1 cellular context compared by ENCODE assay signal in the genomic region with DNA sequence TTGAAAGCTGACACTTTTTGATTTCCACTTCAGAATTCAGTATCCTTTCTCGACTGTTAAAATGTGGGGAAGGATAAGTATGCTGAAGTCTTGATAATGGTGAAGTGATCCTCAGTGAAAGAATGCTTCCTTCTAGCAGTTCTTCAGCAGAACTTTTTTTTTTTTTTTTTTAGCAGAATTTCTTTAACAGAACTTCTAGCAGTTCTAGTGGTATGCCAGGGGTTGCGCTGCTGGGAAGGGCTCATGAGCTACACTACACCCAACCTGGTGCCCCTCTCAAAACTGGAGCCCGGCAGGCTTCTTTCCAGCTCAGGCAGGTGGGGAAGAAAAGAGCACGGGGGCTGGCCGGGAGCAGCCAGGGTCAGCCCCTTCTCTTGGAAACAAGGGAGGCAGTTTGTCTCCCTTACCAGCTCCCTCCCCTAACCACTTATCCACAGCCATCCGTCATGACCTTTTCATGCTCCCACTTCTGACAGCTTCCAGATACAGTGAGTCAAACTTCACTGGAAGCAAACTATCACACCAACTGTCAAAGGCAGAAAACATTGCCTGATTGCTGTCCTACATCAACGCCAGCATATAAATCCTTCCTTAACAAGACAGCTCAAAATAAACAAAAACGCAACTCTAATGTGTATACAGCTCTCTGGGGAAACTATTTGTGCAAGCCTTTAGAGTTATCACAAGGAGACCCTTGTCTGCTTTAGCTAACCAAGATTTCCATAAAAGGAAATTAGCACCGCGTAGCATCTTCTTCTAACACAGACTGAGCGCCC.
TF ChIP-seq lines count a peak whose summit lies in the region.

No MANE protein-coding gene starts in this region.

TF ChIP-seq in SK-N-SH, 30 proteins besides CTCF, POLR2A, EP300 and RAD21 (continued from another document):
- TF ChIP-seq, protein P1, sequence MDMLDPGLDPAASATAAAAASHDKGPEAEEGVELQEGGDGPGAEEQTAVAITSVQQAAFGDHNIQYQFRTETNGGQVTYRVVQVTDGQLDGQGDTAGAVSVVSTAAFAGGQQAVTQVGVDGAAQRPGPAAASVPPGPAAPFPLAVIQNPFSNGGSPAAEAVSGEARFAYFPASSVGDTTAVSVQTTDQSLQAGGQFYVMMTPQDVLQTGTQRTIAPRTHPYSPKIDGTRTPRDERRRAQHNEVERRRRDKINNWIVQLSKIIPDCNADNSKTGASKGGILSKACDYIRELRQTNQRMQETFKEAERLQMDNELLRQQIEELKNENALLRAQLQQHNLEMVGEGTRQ (IDR thresholded peaks at IDR 0.05; ENCODE audit: borderline replicate concordance, low read depth, low read length), result no peak
- TF ChIP-seq, protein P2, sequence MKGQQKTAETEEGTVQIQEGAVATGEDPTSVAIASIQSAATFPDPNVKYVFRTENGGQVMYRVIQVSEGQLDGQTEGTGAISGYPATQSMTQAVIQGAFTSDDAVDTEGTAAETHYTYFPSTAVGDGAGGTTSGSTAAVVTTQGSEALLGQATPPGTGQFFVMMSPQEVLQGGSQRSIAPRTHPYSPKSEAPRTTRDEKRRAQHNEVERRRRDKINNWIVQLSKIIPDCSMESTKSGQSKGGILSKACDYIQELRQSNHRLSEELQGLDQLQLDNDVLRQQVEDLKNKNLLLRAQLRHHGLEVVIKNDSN (IDR thresholded peaks at IDR 0.05; ENCODE audit: borderline replicate concordance, low read depth), result no peak
- TF ChIP-seq, protein P3, sequence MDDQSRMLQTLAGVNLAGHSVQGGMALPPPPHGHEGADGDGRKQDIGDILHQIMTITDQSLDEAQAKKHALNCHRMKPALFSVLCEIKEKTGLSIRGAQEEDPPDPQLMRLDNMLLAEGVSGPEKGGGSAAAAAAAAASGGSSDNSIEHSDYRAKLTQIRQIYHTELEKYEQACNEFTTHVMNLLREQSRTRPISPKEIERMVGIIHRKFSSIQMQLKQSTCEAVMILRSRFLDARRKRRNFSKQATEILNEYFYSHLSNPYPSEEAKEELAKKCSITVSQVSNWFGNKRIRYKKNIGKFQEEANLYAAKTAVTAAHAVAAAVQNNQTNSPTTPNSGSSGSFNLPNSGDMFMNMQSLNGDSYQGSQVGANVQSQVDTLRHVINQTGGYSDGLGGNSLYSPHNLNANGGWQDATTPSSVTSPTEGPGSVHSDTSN (IDR thresholded peaks at IDR 0.05), result peak; percentile 99
- peak; percentile 62; the same call in 1 of the 2 replicates for TF ChIP-seq MEF2A (IDR thresholded peaks at IDR 0.05; ENCODE audit: borderline replicate concordance, low read depth)
- TF ChIP-seq TAF1 (IDR thresholded peaks at IDR 0.05; ENCODE audit: borderline replicate concordance, low read depth, low read length), result 0 out of 2 replicates have a peak, but pooled peaks have one; percentile 35
- peak; percentile 90 for TF ChIP-seq NFIC (IDR thresholded peaks at IDR 0.05; ENCODE audit: borderline replicate concordance)
- TF ChIP-seq RFX5 (IDR thresholded peaks at IDR 0.05; ENCODE audit: low read length), result no peak
- TF ChIP-seq TEAD4 (IDR thresholded peaks at IDR 0.05; ENCODE audit: borderline replicate concordance, insufficient read depth), result peak; percentile 92
- peak; percentile 61 for TF ChIP-seq RCOR1 (IDR thresholded peaks at IDR 0.05; ENCODE audit: low read length)
- peak; percentile 41 for TF ChIP-seq GATA2 (CRISPR knock-in tag; IDR thresholded peaks at IDR 0.05)
- TF ChIP-seq NRF1 (IDR thresholded peaks at IDR 0.05; ENCODE audit: low read depth, low read length), result no peak
- TF ChIP-seq TCF12 (IDR thresholded peaks at IDR 0.05), result peak; percentile 100
- TF ChIP-seq MXI1 (IDR thresholded peaks at IDR 0.05; ENCODE audit: low read depth, low read length), result peak; percentile 81; the same call in 1 of the 2 replicates
- no peak; the same call in 1 of the 2 replicates for TF ChIP-seq GABPA (IDR thresholded peaks at IDR 0.05; ENCODE audit: low read depth)
- TF ChIP-seq SIN3A (IDR thresholded peaks at IDR 0.05; ENCODE audit: borderline replicate concordance, low read depth, low read length), result peak; percentile 86; the same call in 1 of the 2 replicates
- TF ChIP-seq, protein P4, sequence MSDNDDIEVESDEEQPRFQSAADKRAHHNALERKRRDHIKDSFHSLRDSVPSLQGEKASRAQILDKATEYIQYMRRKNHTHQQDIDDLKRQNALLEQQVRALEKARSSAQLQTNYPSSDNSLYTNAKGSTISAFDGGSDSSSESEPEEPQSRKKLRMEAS (IDR thresholded peaks at IDR 0.05; ENCODE audit: low read depth), result peak; percentile 61
- TF ChIP-seq YY1 (IDR thresholded peaks at IDR 0.05; ENCODE audit: low read depth), result no peak
- peak; percentile 93 for TF ChIP-seq POLR2AphosphoS5 (IDR thresholded peaks at IDR 0.05; ENCODE audit: low read depth, low read length)
